ENCODE assay signal across 17 cellular contexts in genomic region chr6:90677440-90677839, GRCh38.
DNase-seq lines count a peak whose midpoint lies in the region; ATAC-seq and TF ChIP-seq lines count a peak whose summit lies in the region.
"Had no signal": no experiment of that assay in that cellular context is flagged by ENCODE, and none has a peak within 500 bp of the region (broad histone marks: within the 10 kb centered on the region; RNA-seq: fewer than 3 reads in every experiment).

No MANE protein-coding gene starts in this region.

- H3F3A ChIP-seq in neural progenitor cell (ENCODE audit: low read depth): no peaks in the 10 kb centered on the region

- no peak overlapping the region for H2AFZ ChIP-seq in neural progenitor cell (replicated peaks)
- H2AFZ ChIP-seq: hepatocyte had no signal

- H3K27me3 ChIP-seq in HUES6 (ENCODE audit: control insufficient read depth, insufficient read depth, low read length) (no peaks in the 10 kb centered on the region; the same call in 1 of the 2 replicates), neural progenitor cell (peaks cover 21% of the 10 kb centered on the region)

- H3K36me3 ChIP-seq in HUES6 (ENCODE audit: control insufficient read depth, insufficient read depth, low read length) (peaks cover 18% of the 10 kb centered on the region), neural progenitor cell (no peaks in the 10 kb centered on the region)

- H3K4me1 Mint-ChIP-seq in brain (peaks cover 31% of the 10 kb centered on the region), neural progenitor cell (peaks cover 20% of the 10 kb centered on the region)
- H3K4me1 Mint-ChIP-seq: activated naive CD8-positive, alpha-beta T cell treated with anti-CD3 and anti-CD28 coated beads, Interleukin-2, amount 50 U/mL, for 24 hours had no signal

- peaks cover 0 to 2% (median 0%) of the 10 kb centered on the region in 5 experiments for H3K9me3 Mint-ChIP-seq in brain
- H3K9me3 Mint-ChIP-seq in neural progenitor cell: no peaks in the 10 kb centered on the region
- H3K9me3 Mint-ChIP-seq: activated naive CD8-positive, alpha-beta T cell treated with anti-CD3 and anti-CD28 coated beads, Interleukin-2, amount 50 U/mL, for 24 hours; dendritic cell treated with granulocyte-macrophage colony-stimulating factor and Interleukin-4, amounts not matched to agents 40 ng/mL and 50 ng/mL, for 4 days had no signal

- H3K27me3 Mint-ChIP-seq in brain (peaks cover 12% of the 10 kb centered on the region), neural progenitor cell (ENCODE audit: insufficient read depth, low read depth) (peaks cover 4% of the 10 kb centered on the region)
- H3K27me3 Mint-ChIP-seq: dendritic cell treated with granulocyte-macrophage colony-stimulating factor and Interleukin-4, amounts not matched to agents 40 ng/mL and 50 ng/mL, for 4 days had no signal

- H3K27ac ChIP-seq in HUES6 (ENCODE audit: low read depth, low read length) (peak overlapping the region; percentile 94; the same call in 1 of the 2 replicates), neural progenitor cell (no peak overlapping the region)
- H3K27ac ChIP-seq: hepatocyte had no signal

- peak overlapping the region; percentile 96 for H3K9ac ChIP-seq in HUES6 (ENCODE audit: low read length)
- H3K9ac ChIP-seq in neural progenitor cell: no peak overlapping the region

- DNase-seq in DMS 273 (lab: John Stamatoyannopoulos, UW; ENCODE audit: unreplicated experiment): peak; percentile 94
- peak; percentile 98 for DNase-seq in NCI-H2171 treated with DMSO at 0.1 percent for 48 hours (lab: John Stamatoyannopoulos, UW)
- DNase-seq in neural progenitor cell (ENCODE audit: low spot score): no peak
- DNase-seq: activated CD4-positive, alpha-beta T cell treated with anti-CD3 and anti-CD28 coated beads, Interleukin-2, amount 50 U/mL, for 1 hour; activated CD8-positive, alpha-beta memory T cell treated with anti-CD3 and anti-CD28 coated beads, Interleukin-2, amount 50 U/mL, for 4 hours; activated effector memory CD4-positive, alpha-beta T cell treated with Interleukin-2 at 50 U/mL for 16 hours; activated naive CD8-positive, alpha-beta T cell treated with anti-CD3 and anti-CD28 coated beads, Interleukin-2, amount 50 U/mL, for 24 hours; NCI-H226; OCI-M1; SHP77 had no signal

- H3K36me3 Mint-ChIP-seq in brain (no peaks in the 10 kb centered on the region), neural progenitor cell (no peaks in the 10 kb centered on the region)

- peak overlapping the region in 3 of 5 experiments; percentile 48 to 72 (median 61) for H3K27ac Mint-ChIP-seq in brain
- no peak overlapping the region for H3K27ac Mint-ChIP-seq in neural progenitor cell
- H3K27ac Mint-ChIP-seq: activated naive CD8-positive, alpha-beta T cell treated with anti-CD3 and anti-CD28 coated beads, Interleukin-2, amount 50 U/mL, for 24 hours; dendritic cell treated with granulocyte-macrophage colony-stimulating factor and Interleukin-4, amounts not matched to agents 40 ng/mL and 50 ng/mL, for 4 days had no signal

- H3K4me2 ChIP-seq in neural progenitor cell: no peak overlapping the region
- H3K4me2 ChIP-seq: hepatocyte had no signal

- H4K20me1 ChIP-seq in neural progenitor cell (ENCODE audit: low read depth): no peaks in the 10 kb centered on the region

- H3K4me1 ChIP-seq in HUES6 (ENCODE audit: control insufficient read depth, insufficient read depth, low read length): peaks cover 42% of the 10 kb centered on the region
- H3K4me1 ChIP-seq in neural progenitor cell: peaks cover 17% of the 10 kb centered on the region

- TF ChIP-seq CTCF in brain (conservative IDR thresholded peaks at IDR 0.05): no peak
- no peak for TF ChIP-seq CTCF in neural progenitor cell (IDR thresholded peaks at IDR 0.05)

- ATAC-seq in HG03432 (IDR thresholded peaks at IDR 0.05; ENCODE audit: unreplicated experiment) (no peak), GM19328 (IDR thresholded peaks at IDR 0.05; ENCODE audit: unreplicated experiment) (no peak)
- ATAC-seq: activated naive CD8-positive, alpha-beta T cell treated with anti-CD3 and anti-CD28 coated beads, Interleukin-2, amount 50 U/mL, for 24 hours had no signal

- H3K4me3 ChIP-seq in HUES6 (ENCODE audit: low read depth, low read length) (peak overlapping the region; percentile 18; the same call in 1 of the 2 replicates), neural progenitor cell (no peak overlapping the region)
- H3K4me3 ChIP-seq: hepatocyte, lung had no signal

- no peaks in the 10 kb centered on the region for H3K79me2 ChIP-seq in neural progenitor cell (ENCODE audit: low read depth)
- H3K79me2 ChIP-seq: hepatocyte had no signal

- H3K9me3 ChIP-seq in HUES6 (ENCODE audit: control insufficient read depth, insufficient read depth, low read depth, low read length): no peaks in the 10 kb centered on the region
- H3K9me3 ChIP-seq in neural progenitor cell (ENCODE audit: low read depth): no peaks in the 10 kb centered on the region

- H3K4me3 Mint-ChIP-seq in brain (no peak overlapping the region), neural progenitor cell (no peak overlapping the region)
- H3K4me3 Mint-ChIP-seq: activated naive CD8-positive, alpha-beta T cell treated with anti-CD3 and anti-CD28 coated beads, Interleukin-2, amount 50 U/mL, for 24 hours; dendritic cell treated with granulocyte-macrophage colony-stimulating factor and Interleukin-4, amounts not matched to agents 40 ng/mL and 50 ng/mL, for 4 days had no signal
